ENCODE assay signal across 12 cellular contexts in the genomic region with DNA sequence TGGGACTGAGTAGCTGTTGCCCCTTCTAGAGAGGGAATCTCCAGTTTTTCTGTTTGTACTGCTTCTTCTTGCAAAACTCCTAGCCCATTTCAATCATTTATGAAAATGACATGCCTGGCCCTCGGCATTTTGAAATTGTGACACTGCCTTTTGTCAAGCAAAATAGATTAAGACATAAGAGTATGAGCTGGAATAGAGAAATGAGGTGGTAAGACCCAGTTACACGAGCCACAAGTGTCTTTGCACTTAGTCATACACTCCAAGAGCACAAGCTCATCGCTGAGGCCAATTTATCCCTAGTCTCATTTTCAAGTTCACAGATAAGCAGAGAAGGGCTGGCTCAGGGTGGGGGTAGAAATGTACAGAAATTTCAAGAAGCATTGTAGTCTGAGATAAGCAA. TPM values are rescaled to one million over a fixed set of nuclear protein-coding genes. Genes with fewer than 3 reads are reported as not detected.
A peak's percentile ranks its signal among the peaks of the same experiment; 100 is the strongest.
DNase-seq lines count a peak whose midpoint lies in the region; ATAC-seq and TF ChIP-seq lines count a peak whose summit lies in the region.
"Had no signal": no experiment of that assay in that cellular context is flagged by ENCODE, and none has a peak within 500 bp of the region (broad histone marks: within the 10 kb centered on the region; RNA-seq: fewer than 3 reads in every experiment).

No MANE protein-coding gene starts in this region.

- no CpG with 5 or more reads among the region's 3 CpGs for WGBS in IMR-90 (ENCODE audit: extremely low coverage in 2 of 2, insufficient read length in 1 of 2), 2 experiments
- whole genome bisulfite sequencing in mesenchymal stem cell: 0% methylated on average over 1 of the region's 3 CpGs

- CTCF ChIA-PET in IMR-90 (lab: Yijun Ruan, JAX): no interaction called here

- H3K27me3 ChIP-seq in IMR-90 (ENCODE audit: control insufficient read depth, insufficient read depth, low read length) (peaks cover 2% of the 10 kb centered on the region; the same call in 1 of the 2 replicates), mesenchymal stem cell (ENCODE audit: control insufficient read depth in 1 of 2, insufficient read depth in 1 of 2, low read length in 2 of 2) (peaks cover 6 to 14% of the 10 kb centered on the region in 2 experiments)
- H3K27me3 ChIP-seq: testis had no signal

- H3K18ac ChIP-seq in IMR-90 (ENCODE audit: low read depth, low read length): no peak overlapping the region
- H3K18ac ChIP-seq in mesenchymal stem cell (ENCODE audit: low read depth in 1 of 2, low read length in 2 of 2): no peak overlapping the region

- H2AK5ac ChIP-seq in IMR-90 (ENCODE audit: low read depth, low read length): no peak overlapping the region
- no peak overlapping the region for H2AK5ac ChIP-seq in mesenchymal stem cell (ENCODE audit: low read length, severe bottlenecking)

- no peak for TF ChIP-seq POLR2A in IMR-90 (IDR thresholded peaks at IDR 0.05; ENCODE audit: low read depth, low read length)

- 0 out of 4 replicates have a peak, but pooled peaks cover 0 to 4% of the 10 kb centered on the region in 2 experiments for H3K79me1 ChIP-seq in IMR-90 (ENCODE audit: low read depth in 1 of 2, low read length in 2 of 2)
- H3K79me1 ChIP-seq in mesenchymal stem cell (replicated peaks; ENCODE audit: low read length, poor library complexity, severe bottlenecking): no peaks in the 10 kb centered on the region

- H3K27ac ChIP-seq in IMR-90 (ENCODE audit: insufficient read depth, low read length) (no peak overlapping the region), mesenchymal stem cell (ENCODE audit: low read length, poor library complexity, severe bottlenecking) (peak overlapping the region; percentile 82)
- H3K27ac ChIP-seq: SJCRH30, testis had no signal

- BruUV-seq in IMR-90 (replicated peaks; lab: Mats Ljungman, UMichigan): no TSS peak

- H2AK9ac ChIP-seq in IMR-90 (replicated peaks; ENCODE audit: low read depth, low read length, poor library complexity): no peak overlapping the region

- POLR2A ChIA-PET in IMR-90 (lab: Charles Lee; ENCODE audit: unreplicated experiment): interaction anchor here (0.6 kb wide), 1 partner anchor 216 kb away, joined by 3 read pairs; no protein-coding TSS in a partner anchor

- dilution Hi-C loops in IMR-90 (cut with HindIII; ENCODE audit: low sequenced_read_pairs, unreplicated experiment): no loop called here

- no peaks in the 10 kb centered on the region for H4K20me1 ChIP-seq in IMR-90 (ENCODE audit: insufficient read depth, low read length)

- 0 out of 2 replicates have a peak overlapping the region, but pooled peaks have one; percentile 91 for H2BK20ac ChIP-seq in IMR-90 (ENCODE audit: low read depth, low read length)

- H3K23ac ChIP-seq in IMR-90 (ENCODE audit: low read depth, low read length): peak overlapping the region; percentile 91; the same call in 1 of the 2 replicates
- no peak overlapping the region for H3K23ac ChIP-seq in mesenchymal stem cell (ENCODE audit: low read length in 2 of 2)

- peak overlapping the region; percentile 89; the same call in 1 of the 2 replicates for H4K91ac ChIP-seq in IMR-90 (ENCODE audit: insufficient read depth, low read depth, low read length)
- H4K91ac ChIP-seq in mesenchymal stem cell (ENCODE audit: low read length): no peak overlapping the region

- ATAC-seq in IMR-90 (ENCODE audit: low read depth): peak; percentile 85

- peaks cover 13% of the 10 kb centered on the region for H3K4me1 ChIP-seq in IMR-90 (ENCODE audit: control insufficient read depth, insufficient read depth, low read length)
- H3K4me1 ChIP-seq in mesenchymal stem cell (ENCODE audit: control insufficient read depth, insufficient read depth, low read depth, low read length): peaks cover 10% of the 10 kb centered on the region
- H3K4me1 ChIP-seq: SJCRH30, testis had no signal

- H3K4me3 ChIP-seq in IMR-90 (ENCODE audit: insufficient read depth, low read depth, low read length) (no peak overlapping the region), astrocyte of the spinal cord (ENCODE audit: low read depth, low read length) (no peak overlapping the region), mesenchymal stem cell (ENCODE audit: insufficient read depth in 1 of 2, low read depth in 1 of 2, low read length in 2 of 2) (no peak overlapping the region)
- H3K4me3 ChIP-seq: SJCRH30, testis had no signal

- H4K8ac ChIP-seq in IMR-90 (ENCODE audit: low read depth in 2 of 2, low read length in 2 of 2): peak overlapping the region in 1 of 2 experiments; percentile 79; a peak in 1 of 4 replicates
- no peak overlapping the region for H4K8ac ChIP-seq in mesenchymal stem cell (ENCODE audit: low read length)

- peak overlapping the region; percentile 76; the same call in 1 of the 2 replicates for H4K5ac ChIP-seq in IMR-90 (ENCODE audit: low read depth, low read length)

- TF ChIP-seq CTCF in IMR-90 (conservative IDR thresholded peaks at IDR 0.05; ENCODE audit: low read depth, low read length) (no peak), astrocyte of the spinal cord (IDR thresholded peaks at IDR 0.05; ENCODE audit: low read depth, low read length) (no peak), GM13976 (IDR thresholded peaks at IDR 0.05; ENCODE audit: borderline replicate concordance, control extremely low read depth, extremely low read depth, insufficient read depth, missing control alignments) (no peak)

- H2BK12ac ChIP-seq in mesenchymal stem cell (ENCODE audit: low read length in 2 of 2): no peak overlapping the region

- H3K36me3 ChIP-seq in IMR-90 (ENCODE audit: control insufficient read depth, insufficient read depth, low read length) (no peaks in the 10 kb centered on the region), mesenchymal stem cell (ENCODE audit: control insufficient read depth in 1 of 2, insufficient read depth in 2 of 2, low read depth in 1 of 2, low read length in 2 of 2) (no peaks in the 10 kb centered on the region)
- H3K36me3 ChIP-seq: SJCRH30 had no signal

- H3K9ac ChIP-seq in IMR-90 (ENCODE audit: low read depth, low read length): no peak overlapping the region
- no peak overlapping the region for H3K9ac ChIP-seq in mesenchymal stem cell (ENCODE audit: low read length)

- H3K14ac ChIP-seq in IMR-90 (replicated peaks; ENCODE audit: low read depth, low read length): no peak overlapping the region
- H3K14ac ChIP-seq in mesenchymal stem cell (ENCODE audit: low read length in 2 of 2): no peak overlapping the region

- peaks cover 12% of the 10 kb centered on the region for H3K9me1 ChIP-seq in IMR-90 (ENCODE audit: insufficient read depth, low read length)

- H3K4me2 ChIP-seq in IMR-90 (ENCODE audit: low read depth, low read length): peak overlapping the region; percentile 64
- H3K4me2 ChIP-seq in mesenchymal stem cell (ENCODE audit: low read length, poor library complexity, severe bottlenecking): no peak overlapping the region

- H2BK120ac ChIP-seq in IMR-90 (ENCODE audit: low read depth, low read length): peak overlapping the region; percentile 96
- no peak overlapping the region for H2BK120ac ChIP-seq in mesenchymal stem cell (ENCODE audit: low read depth, low read length)

- in situ Hi-C loops in IMR-90 (cut with MboI; ENCODE audit: low sequenced_read_pairs): no loop called here
- in situ Hi-C loops in astrocyte of the spinal cord (cut with HindIII; ENCODE audit: low sequenced_read_pairs): no loop called here
- in situ Hi-C loops in GM13976 (cut with MboI; ENCODE audit: low sequenced_read_pairs, unreplicated experiment): no loop called here

- DNase-seq in AG20443 (ENCODE audit: low spot score): peak; percentile 79
- peak; percentile 90 for DNase-seq in IMR-90
- peak; percentile 73 for DNase-seq in astrocyte of the spinal cord (ENCODE audit: low read depth, low spot score)
- peak; percentile 77 for DNase-seq in mesenchymal stem cell
- DNase-seq in NCI-H146 (lab: John Stamatoyannopoulos, UW): no peak
- DNase-seq in NCI-H774 (lab: John Stamatoyannopoulos, UW): no peak
- no peak for DNase-seq in GM13976 (ENCODE audit: low spot score)
- DNase-seq in nucleus accumbens (lab: John Stamatoyannopoulos, UW): no peak
- DNase-seq: activated CD8-positive, alpha-beta memory T cell treated with anti-CD3 and anti-CD28 coated beads for 24 hours; GOT3; SJCRH30; testis had no signal

- intact Hi-C loops in IMR-90 (cut with micrococcal nuclease): loop anchor here (2.0 to 5.0 kb wide), 3 partner anchors 42 to 466 kb away; no protein-coding TSS in a partner anchor

- H2BK5ac ChIP-seq in IMR-90 (ENCODE audit: low read depth, low read length, poor library complexity, severe bottlenecking): peak overlapping the region; percentile 88
- H2BK5ac ChIP-seq in mesenchymal stem cell (ENCODE audit: low read depth, low read length, poor library complexity, severe bottlenecking): no peak overlapping the region

- no peaks in the 10 kb centered on the region for H3K9me3 ChIP-seq in IMR-90 (ENCODE audit: control insufficient read depth, insufficient read depth, low read length)
- no peaks in the 10 kb centered on the region for H3K9me3 ChIP-seq in mesenchymal stem cell (ENCODE audit: control insufficient read depth, low read length)
- H3K9me3 ChIP-seq: testis had no signal

- H3K4ac ChIP-seq in IMR-90 (ENCODE audit: low read depth, low read length) (no peak overlapping the region), mesenchymal stem cell (ENCODE audit: low read depth in 1 of 2, low read length in 2 of 2) (no peak overlapping the region)

- peak overlapping the region; percentile 81; the same call in 1 of the 2 replicates for H3K56ac ChIP-seq in IMR-90 (ENCODE audit: extremely low read depth, insufficient read depth, low read length)

- H2BK15ac ChIP-seq in IMR-90 (ENCODE audit: low read depth, low read length) (no peak overlapping the region), mesenchymal stem cell (ENCODE audit: low read depth, poor library complexity, severe bottlenecking) (no peak overlapping the region)

- H2AFZ ChIP-seq in IMR-90 (replicated peaks; ENCODE audit: low read length, poor library complexity) (no peak overlapping the region), mesenchymal stem cell (ENCODE audit: low read depth, low read length) (no peak overlapping the region)

- TF ChIP-seq RAD21 in IMR-90 (IDR thresholded peaks at IDR 0.05; ENCODE audit: low read length): no peak

TF ChIP-seq in IMR-90, 13 proteins besides CTCF, POLR2A, EP300 and RAD21 (continues in another document):
- TF ChIP-seq NFE2L2 (IDR thresholded peaks at IDR 0.05; ENCODE audit: low read depth, low read length): no peak
- no peak for TF ChIP-seq MAFK (IDR thresholded peaks at IDR 0.05; ENCODE audit: low read depth, low read length)
- TF ChIP-seq CEBPB (IDR thresholded peaks at IDR 0.05; ENCODE audit: low read depth, low read length): peak; percentile 63; the same call in 1 of the 2 replicates
- TF ChIP-seq BHLHE40 (IDR thresholded peaks at IDR 0.05; ENCODE audit: low read depth, low read length): peak; percentile 78
- no peak for TF ChIP-seq MAZ (IDR thresholded peaks at IDR 0.05; ENCODE audit: borderline replicate concordance, low read depth, low read length)
- TF ChIP-seq FOS (IDR thresholded peaks at IDR 0.05; ENCODE audit: low read depth, low read length): peak; percentile 70; the same call in 1 of the 2 replicates

RNA-seq across cellular contexts. Expression of a gene that starts 40.6 kb away (rescaled TPM):
- total RNA-seq in IMR-90 (2012; rRNA removed): 183 and 212 TPM in 2 replicates
- 38.8 and 41.1 TPM in 2 replicates for polyA plus RNA-seq in IMR-90 (2012; rRNA removed)
- 19.2 and 29.1 TPM in 2 replicates for polyA plus RNA-seq in IMR-90 (2012; cell fraction: cytosol; rRNA removed)
- 33.2 and 44.8 TPM in 2 replicates for polyA plus RNA-seq in IMR-90 (2012; cell fraction: nucleus; rRNA removed; ENCODE audit: low replicate concordance)
- polyA plus RNA-seq in mesenchymal stem cell (2013, experiment 1 of 2): 39.4 TPM
- polyA plus RNA-seq in mesenchymal stem cell (2013, experiment 2 of 2): 35.3 TPM

Comparison
In these comparisons a context has a peak if more than half of its experiments do, and no peak if none do; other contexts are left out.
1. DNase-seq: peak in AG20443 (single experiment), IMR-90 (single experiment), astrocyte of the spinal cord (single experiment) and mesenchymal stem cell (single experiment); none in NCI-H146 (single experiment), NCI-H774 (single experiment), GM13976 (single experiment) and nucleus accumbens (0 of 56).